In the genomic region with DNA sequence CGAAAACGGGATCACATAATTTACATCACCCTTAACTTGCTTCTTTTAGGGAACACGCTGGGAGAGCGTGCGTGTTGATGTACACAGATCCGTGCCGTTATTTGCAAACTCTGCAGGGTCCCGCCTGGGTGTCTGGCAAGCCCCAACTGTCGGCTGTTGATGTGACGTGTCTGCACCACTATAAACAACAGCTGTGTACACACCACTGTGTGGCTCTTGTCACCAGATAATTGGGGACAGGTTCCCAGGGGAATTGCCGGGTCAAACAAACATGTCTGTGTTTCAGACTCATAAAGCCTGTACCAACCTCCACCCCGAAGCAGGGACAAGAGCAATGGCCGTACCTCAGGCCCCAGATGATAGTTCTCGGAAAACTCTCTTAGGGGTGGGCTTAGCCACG, we compare ENCODE assay signal across 1 cellular context.
TF ChIP-seq lines count a peak whose summit lies in the region.

No MANE protein-coding gene starts in this region.

TF ChIP-seq in HEK293, 187 proteins besides CTCF, POLR2A, EP300 and RAD21 (continued from another document):
- peak; percentile 87 for TF ChIP-seq HIC1 (tag by site-specific recombination; IDR thresholded peaks at IDR 0.05)
- peak; percentile 93 for TF ChIP-seq TSHZ1 (tag by site-specific recombination; IDR thresholded peaks at IDR 0.05; ENCODE audit: borderline replicate concordance)
- TF ChIP-seq ZNF221 (tag by site-specific recombination; IDR thresholded peaks at IDR 0.05; ENCODE audit: borderline replicate concordance) = 0 out of 2 replicates have a peak, but pooled peaks have one; percentile 46
- TF ChIP-seq, protein P1, sequence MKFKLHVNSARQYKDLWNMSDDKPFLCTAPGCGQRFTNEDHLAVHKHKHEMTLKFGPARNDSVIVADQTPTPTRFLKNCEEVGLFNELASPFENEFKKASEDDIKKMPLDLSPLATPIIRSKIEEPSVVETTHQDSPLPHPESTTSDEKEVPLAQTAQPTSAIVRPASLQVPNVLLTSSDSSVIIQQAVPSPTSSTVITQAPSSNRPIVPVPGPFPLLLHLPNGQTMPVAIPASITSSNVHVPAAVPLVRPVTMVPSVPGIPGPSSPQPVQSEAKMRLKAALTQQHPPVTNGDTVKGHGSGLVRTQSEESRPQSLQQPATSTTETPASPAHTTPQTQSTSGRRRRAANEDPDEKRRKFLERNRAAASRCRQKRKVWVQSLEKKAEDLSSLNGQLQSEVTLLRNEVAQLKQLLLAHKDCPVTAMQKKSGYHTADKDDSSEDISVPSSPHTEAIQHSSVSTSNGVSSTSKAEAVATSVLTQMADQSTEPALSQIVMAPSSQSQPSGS (tag by site-specific recombination; IDR thresholded peaks at IDR 0.05; ENCODE audit: low read depth) = peak; percentile 62
- no peak for TF ChIP-seq EGR2 (tag by site-specific recombination; IDR thresholded peaks at IDR 0.05; ENCODE audit: low read depth)
- peak; percentile 99 for TF ChIP-seq ZNF2 (tag by site-specific recombination; IDR thresholded peaks at IDR 0.05)
- TF ChIP-seq ZNF148 (tag by site-specific recombination; IDR thresholded peaks at IDR 0.05; ENCODE audit: borderline replicate concordance) = no peak
- no peak for TF ChIP-seq ZNF175 (tag by site-specific recombination; IDR thresholded peaks at IDR 0.05)
- TF ChIP-seq ZNF785 (tag by site-specific recombination; IDR thresholded peaks at IDR 0.05) = peak; percentile 62; the same call in 1 of the 2 replicates
- TF ChIP-seq, protein P2, sequence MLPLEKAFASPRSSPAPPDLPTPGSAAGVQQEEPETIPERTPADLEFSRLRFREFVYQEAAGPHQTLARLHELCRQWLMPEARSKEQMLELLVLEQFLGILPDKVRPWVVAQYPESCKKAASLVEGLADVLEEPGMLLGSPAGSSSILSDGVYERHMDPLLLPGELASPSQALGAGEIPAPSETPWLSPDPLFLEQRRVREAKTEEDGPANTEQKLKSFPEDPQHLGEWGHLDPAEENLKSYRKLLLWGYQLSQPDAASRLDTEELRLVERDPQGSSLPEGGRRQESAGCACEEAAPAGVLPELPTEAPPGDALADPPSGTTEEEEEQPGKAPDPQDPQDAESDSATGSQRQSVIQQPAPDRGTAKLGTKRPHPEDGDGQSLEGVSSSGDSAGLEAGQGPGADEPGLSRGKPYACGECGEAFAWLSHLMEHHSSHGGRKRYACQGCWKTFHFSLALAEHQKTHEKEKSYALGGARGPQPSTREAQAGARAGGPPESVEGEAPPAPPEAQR (tag by site-specific recombination; IDR thresholded peaks at IDR 0.05) = no peak
- TF ChIP-seq, protein P3, sequence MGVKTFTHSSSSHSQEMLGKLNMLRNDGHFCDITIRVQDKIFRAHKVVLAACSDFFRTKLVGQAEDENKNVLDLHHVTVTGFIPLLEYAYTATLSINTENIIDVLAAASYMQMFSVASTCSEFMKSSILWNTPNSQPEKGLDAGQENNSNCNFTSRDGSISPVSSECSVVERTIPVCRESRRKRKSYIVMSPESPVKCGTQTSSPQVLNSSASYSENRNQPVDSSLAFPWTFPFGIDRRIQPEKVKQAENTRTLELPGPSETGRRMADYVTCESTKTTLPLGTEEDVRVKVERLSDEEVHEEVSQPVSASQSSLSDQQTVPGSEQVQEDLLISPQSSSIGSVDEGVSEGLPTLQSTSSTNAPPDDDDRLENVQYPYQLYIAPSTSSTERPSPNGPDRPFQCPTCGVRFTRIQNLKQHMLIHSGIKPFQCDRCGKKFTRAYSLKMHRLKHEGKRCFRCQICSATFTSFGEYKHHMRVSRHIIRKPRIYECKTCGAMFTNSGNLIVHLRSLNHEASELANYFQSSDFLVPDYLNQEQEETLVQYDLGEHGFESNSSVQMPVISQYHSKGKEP (tag by site-specific recombination; IDR thresholded peaks at IDR 0.05) = peak; percentile 71; the same call in 1 of the 2 replicates
- peak; percentile 78 for TF ChIP-seq WT1 (tag by site-specific recombination; IDR thresholded peaks at IDR 0.05)
- 0 out of 2 replicates have a peak, but pooled peaks have one; percentile 43 for TF ChIP-seq ZBTB17 (tag by site-specific recombination; IDR thresholded peaks at IDR 0.05)
- peak; percentile 72 for TF ChIP-seq KLF10 (tag by site-specific recombination; IDR thresholded peaks at IDR 0.05)
